Comparison of ENCODE assay signal across 8 cellular contexts in the genomic region with DNA sequence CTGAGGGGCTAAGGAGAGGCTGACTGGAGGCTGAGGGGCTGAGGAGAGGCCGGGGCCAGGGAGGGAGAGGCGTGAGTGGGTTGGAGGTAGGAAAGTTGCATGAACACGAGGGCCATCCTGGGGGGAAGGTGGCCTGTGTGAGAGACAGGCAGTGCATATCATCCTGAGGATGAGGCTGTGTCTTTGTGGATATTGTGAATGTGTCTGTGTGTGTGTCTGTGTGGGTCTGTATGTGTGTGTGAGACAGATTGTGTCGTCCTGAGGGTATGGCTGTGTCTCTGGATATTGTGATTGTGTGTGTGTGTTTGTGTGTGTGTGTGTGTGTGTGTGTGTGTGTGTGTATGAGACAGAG. TPM values are rescaled to one million over a fixed set of nuclear protein-coding genes. Genes with fewer than 3 reads are reported as not detected.
A peak's percentile ranks its signal among the peaks of the same experiment; 100 is the strongest.
DNase-seq lines count a peak whose midpoint lies in the region; ATAC-seq, FAIRE-seq and TF ChIP-seq lines count a peak whose summit lies in the region.

No MANE protein-coding gene starts in this region.

- in situ Hi-C loops in ACHN (cut with HindIII; ENCODE audit: low pct_ligation_motif_present, low pct_unique_long_range_greater_than_20kb, low sequenced_read_pairs): no loop called here

- H3K27ac ChIP-seq in HUES48 (ENCODE audit: low read depth, low read length) (no peak overlapping the region), muscle layer of duodenum (ENCODE audit: low read length) (peak overlapping the region; percentile 37)

- DNase-seq in choroid plexus epithelial cell (ENCODE audit: low read depth): peak; percentile 30
- no peak for DNase-seq in GM12892 (ENCODE audit: insufficient read length)
- no peak for DNase-seq in mesenteric fat pad (ENCODE audit: low spot score)
- DNase-seq in ACHN: no peak

- peak overlapping the region; percentile 78 for H3K9ac ChIP-seq in HUES48 (ENCODE audit: low read depth, low read length)

- H3K9me3 ChIP-seq in HUES48 (ENCODE audit: control insufficient read depth, insufficient read depth, low read length) (peaks cover 29% of the 10 kb centered on the region), muscle layer of duodenum (ENCODE audit: control insufficient read depth in 1 of 2, low read length in 2 of 2) (peaks cover 0 to 2% of the 10 kb centered on the region in 2 donors)

- no peak for TF ChIP-seq CTCF in choroid plexus epithelial cell (conservative IDR thresholded peaks at IDR 0.05; ENCODE audit: low read depth, low read length)

- TF ChIP-seq POLR2A in GM12892 (IDR thresholded peaks at IDR 0.05; ENCODE audit: low read depth, low read length): no peak

- H3K4me1 ChIP-seq in HUES48 (ENCODE audit: control insufficient read depth, insufficient read depth, low read length) (no peaks in the 10 kb centered on the region), muscle layer of duodenum (ENCODE audit: control insufficient read depth in 1 of 2, insufficient read depth in 2 of 2, low read length in 2 of 2) (peaks cover 4 to 10% of the 10 kb centered on the region in 2 donors)

- ATAC-seq in GM18867 (IDR thresholded peaks at IDR 0.05; ENCODE audit: unreplicated experiment) (peak; percentile 22), HG03565 (IDR thresholded peaks at IDR 0.05; ENCODE audit: unreplicated experiment) (no peak)

- no peak for FAIRE-seq in GM12892 (lab: Jason Lieb, UNC)

- peak overlapping the region; percentile 93 for H3K4me3 ChIP-seq in HUES48 (ENCODE audit: low read depth, low read length)
- H3K4me3 ChIP-seq in choroid plexus epithelial cell (ENCODE audit: low read depth, low read length): peak overlapping the region; percentile 94
- peak overlapping the region; percentile 84 to 100 for H3K4me3 ChIP-seq in muscle layer of duodenum (ENCODE audit: low read depth in 1 of 2, low read length in 2 of 2)

- no peaks in the 10 kb centered on the region for H3K27me3 ChIP-seq in HUES48 (ENCODE audit: control insufficient read depth, insufficient read depth, low read length)
- H3K27me3 ChIP-seq in muscle layer of duodenum (ENCODE audit: low read depth, low read length): no peaks in the 10 kb centered on the region

- H3K36me3 ChIP-seq in HUES48 (ENCODE audit: control insufficient read depth, insufficient read depth, low read length) (peaks cover 4% of the 10 kb centered on the region; the same call in 1 of the 2 replicates), muscle layer of duodenum (ENCODE audit: control insufficient read depth in 1 of 2, insufficient read depth in 2 of 2, low read length in 2 of 2) (peaks cover 0 to 18% of the 10 kb centered on the region in 2 donors)

RNA-seq across cellular contexts. Expression of gene ZNF71, which starts 0.4 kb away (rescaled TPM):
- 3.3 TPM for polyA plus RNA-seq in GM12892 (2012; ENCODE audit: missing spikeins)
- total RNA-seq in mesenteric fat pad: 7.0 TPM

RNA-seq across cellular contexts. Expression of gene ZNF470, which starts 28.3 kb away (rescaled TPM):
- polyA plus RNA-seq in GM12892 (2012; ENCODE audit: missing spikeins): 1.9 TPM
- 2.4 TPM for total RNA-seq in mesenteric fat pad

RNA-seq across cellular contexts. Expression of gene SMIM17, which starts 47.4 kb away (rescaled TPM):
- polyA plus RNA-seq in GM12892 (2012; ENCODE audit: missing spikeins): 0.34 TPM
- total RNA-seq in mesenteric fat pad: 0.51 TPM

RNA-seq across cellular contexts. Expression of gene ZFP28, which starts 56.8 kb away (rescaled TPM):
- not detected for polyA plus RNA-seq in GM12892 (2012; ENCODE audit: missing spikeins)
- 5.6 TPM for total RNA-seq in mesenteric fat pad
